22 cellular contexts compared by ENCODE assay signal in the genomic region with DNA sequence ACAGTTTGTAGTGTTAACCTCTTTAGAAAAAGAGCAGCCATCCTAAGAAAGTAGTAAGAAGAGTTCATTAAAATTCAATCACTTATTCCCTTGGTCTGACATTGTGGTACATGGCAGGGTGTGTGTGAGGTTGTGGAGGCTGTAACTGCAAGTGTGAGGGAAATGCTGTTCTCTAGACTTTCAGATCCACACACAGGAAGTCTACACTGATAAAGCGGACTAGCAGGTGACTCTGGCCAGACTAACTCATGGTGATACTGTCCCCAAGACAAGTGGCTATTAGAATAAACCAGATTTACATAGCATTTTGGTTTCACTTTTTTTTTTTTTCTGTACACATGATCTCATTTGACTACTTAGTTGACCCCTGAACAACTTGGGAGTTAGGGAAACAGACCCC. TPM values are rescaled to one million over a fixed set of nuclear protein-coding genes. Genes with fewer than 3 reads are reported as not detected.
DNase-seq lines count a peak whose midpoint lies in the region; ATAC-seq and TF ChIP-seq lines count a peak whose summit lies in the region.
"Had no signal": no experiment of that assay in that cellular context is flagged by ENCODE, and none has a peak within 500 bp of the region (broad histone marks: within the 10 kb centered on the region; RNA-seq: fewer than 3 reads in every experiment).

No MANE protein-coding gene starts in this region.

- H4K20me1 ChIP-seq in OCI-LY3 (ENCODE audit: insufficient read depth, low read length): no peaks in the 10 kb centered on the region

- H3K27ac Mint-ChIP-seq in activated naive CD8-positive, alpha-beta T cell: peak overlapping the region; percentile 30
- H3K27ac Mint-ChIP-seq in activated naive CD8-positive, alpha-beta T cell treated with anti-CD3 and anti-CD28 coated beads for 36 hours: no peak overlapping the region
- H3K27ac Mint-ChIP-seq in stimulated activated effector memory CD8-positive, alpha-beta T cell treated with anti-CD3 and anti-CD28 coated beads, Interleukin-12 subunit alpha, Interleukin-12 subunit beta, amount 100 ng/mL, for 72 hours: peak overlapping the region; percentile 73
- no peak overlapping the region for H3K27ac Mint-ChIP-seq in activated CD8-positive, alpha-beta T cell treated with anti-CD3 and anti-CD28 coated beads, Interleukin-2, amount 10 ng/mL, durations not matched to agents 7 days and 5 days
- H3K27ac Mint-ChIP-seq: activated naive CD4-positive, alpha-beta T cell treated with anti-CD3 and anti-CD28 coated beads for 36 hours; brain had no signal

- H3K4me2 ChIP-seq in OCI-LY3 (ENCODE audit: low read length): peak overlapping the region; percentile 23

- peaks cover 52% of the 10 kb centered on the region for H3K4me1 Mint-ChIP-seq in activated naive CD8-positive, alpha-beta T cell (ENCODE audit: low read depth)
- H3K4me1 Mint-ChIP-seq in activated naive CD8-positive, alpha-beta T cell treated with anti-CD3 and anti-CD28 coated beads for 36 hours: peaks cover 37% of the 10 kb centered on the region
- peaks cover 48% of the 10 kb centered on the region for H3K4me1 Mint-ChIP-seq in stimulated activated effector memory CD8-positive, alpha-beta T cell treated with anti-CD3 and anti-CD28 coated beads, Interleukin-12 subunit alpha, Interleukin-12 subunit beta, amount 100 ng/mL, for 72 hours
- H3K4me1 Mint-ChIP-seq in activated CD8-positive, alpha-beta T cell treated with anti-CD3 and anti-CD28 coated beads, Interleukin-2, amount 10 ng/mL, durations not matched to agents 7 days and 5 days (ENCODE audit: low read depth): peaks cover 48% of the 10 kb centered on the region
- H3K4me1 Mint-ChIP-seq: brain had no signal

- H3K4me1 ChIP-seq in OCI-LY3 (ENCODE audit: low read length): peaks cover 43% of the 10 kb centered on the region
- H3K4me1 ChIP-seq: pancreas, SJSA1, upper lobe of left lung had no signal

- H2AFZ ChIP-seq in OCI-LY3 (ENCODE audit: low read depth, low read length): no peak overlapping the region

- H3K79me2 ChIP-seq in OCI-LY3 (ENCODE audit: low read length): peaks cover 29% of the 10 kb centered on the region

- CTCF ChIA-PET in activated CD8-positive, alpha-beta T cell treated with anti-CD3 and anti-CD28 coated beads, Interleukin-2, amount 10 ng/mL, durations not matched to agents 7 days and 5 days (lab: Charles Lee): interaction anchor here (1.7 kb wide), 1 partner anchor 15 kb away, joined by 7 read pairs; no protein-coding TSS in a partner anchor

- no peak for DNase-seq in activated naive CD8-positive, alpha-beta T cell treated with anti-CD3 and anti-CD28 coated beads for 36 hours
- DNase-seq in stimulated activated effector memory CD8-positive, alpha-beta T cell treated with anti-CD3 and anti-CD28 coated beads, Interleukin-12 subunit alpha, Interleukin-12 subunit beta, amount 100 ng/mL, for 72 hours (ENCODE audit: low spot score in 2 of 2): no peak
- DNase-seq in activated CD8-positive, alpha-beta T cell treated with anti-CD3 and anti-CD28 coated beads, Interleukin-2, amount 10 ng/mL, durations not matched to agents 7 days and 5 days: no peak
- DNase-seq in NCI-H2029 (lab: John Stamatoyannopoulos, UW): no peak
- DNase-seq: activated CD8-positive, alpha-beta memory T cell treated with anti-CD3 and anti-CD28 coated beads, Interleukin-2, amount 50 U/mL, for 4 hours; activated naive CD4-positive, alpha-beta T cell treated with anti-CD3 and anti-CD28 coated beads for 36 hours; cortex of kidney; heart right ventricle; NCI-H2081 treated with DMSO at 0.1 percent for 48 hours; pancreas; stomach; T-helper 9 cell; upper lobe of left lung had no signal

- no peaks in the 10 kb centered on the region for H3K27me3 ChIP-seq in OCI-LY3 (ENCODE audit: low read depth, low read length)
- H3K27me3 ChIP-seq: heart right ventricle, pancreas, SJSA1, stomach, upper lobe of left lung had no signal

- ATAC-seq in GM21526 (IDR thresholded peaks at IDR 0.05; ENCODE audit: low FRiP score, unreplicated experiment) (peak; percentile 52), HG03175 (IDR thresholded peaks at IDR 0.05; ENCODE audit: unreplicated experiment) (no peak)
- peak; percentile 46 for ATAC-seq in stimulated activated effector memory CD8-positive, alpha-beta T cell treated with anti-CD3 and anti-CD28 coated beads, Interleukin-12 subunit alpha, Interleukin-12 subunit beta, amount 100 ng/mL, for 72 hours
- no peak for ATAC-seq in activated CD8-positive, alpha-beta T cell treated with anti-CD3 and anti-CD28 coated beads, Interleukin-2, amount 10 ng/mL, durations not matched to agents 7 days and 5 days
- ATAC-seq: activated CD4-positive, CD25-positive, alpha-beta regulatory T cell treated with anti-CD3 and anti-CD28 coated beads, Interleukin-2, amount 50 U/mL, for 24 hours; heart right ventricle; Panc1; pancreas; sciatic nerve had no signal

- H3K27me3 Mint-ChIP-seq in activated naive CD8-positive, alpha-beta T cell: no peaks in the 10 kb centered on the region
- no peaks in the 10 kb centered on the region for H3K27me3 Mint-ChIP-seq in activated naive CD8-positive, alpha-beta T cell treated with anti-CD3 and anti-CD28 coated beads for 36 hours
- H3K27me3 Mint-ChIP-seq in activated CD8-positive, alpha-beta T cell treated with anti-CD3 and anti-CD28 coated beads, Interleukin-2, amount 10 ng/mL, durations not matched to agents 7 days and 5 days (ENCODE audit: low read depth): no peaks in the 10 kb centered on the region
- H3K27me3 Mint-ChIP-seq: brain had no signal

- H3K9ac ChIP-seq in OCI-LY3 (ENCODE audit: low read length): peak overlapping the region; percentile 21; the same call in 1 of the 2 replicates

- peaks cover 18% of the 10 kb centered on the region for H3K36me3 Mint-ChIP-seq in activated naive CD8-positive, alpha-beta T cell
- peaks cover 25% of the 10 kb centered on the region for H3K36me3 Mint-ChIP-seq in activated naive CD8-positive, alpha-beta T cell treated with anti-CD3 and anti-CD28 coated beads for 36 hours
- H3K36me3 Mint-ChIP-seq in stimulated activated effector memory CD8-positive, alpha-beta T cell treated with anti-CD3 and anti-CD28 coated beads, Interleukin-12 subunit alpha, Interleukin-12 subunit beta, amount 100 ng/mL, for 72 hours: peaks cover 60% of the 10 kb centered on the region
- peaks cover 61% of the 10 kb centered on the region for H3K36me3 Mint-ChIP-seq in activated CD8-positive, alpha-beta T cell treated with anti-CD3 and anti-CD28 coated beads, Interleukin-2, amount 10 ng/mL, durations not matched to agents 7 days and 5 days (ENCODE audit: low read depth)

- H3K4me3 Mint-ChIP-seq in activated naive CD8-positive, alpha-beta T cell: peak overlapping the region; percentile 51
- no peak overlapping the region for H3K4me3 Mint-ChIP-seq in activated naive CD8-positive, alpha-beta T cell treated with anti-CD3 and anti-CD28 coated beads for 36 hours
- H3K4me3 Mint-ChIP-seq in stimulated activated effector memory CD8-positive, alpha-beta T cell treated with anti-CD3 and anti-CD28 coated beads, Interleukin-12 subunit alpha, Interleukin-12 subunit beta, amount 100 ng/mL, for 72 hours: no peak overlapping the region
- H3K4me3 Mint-ChIP-seq in activated CD8-positive, alpha-beta T cell treated with anti-CD3 and anti-CD28 coated beads, Interleukin-2, amount 10 ng/mL, durations not matched to agents 7 days and 5 days: no peak overlapping the region
- H3K4me3 Mint-ChIP-seq: activated naive CD4-positive, alpha-beta T cell treated with anti-CD3 and anti-CD28 coated beads for 36 hours; brain had no signal

- POLR2A ChIA-PET in activated CD8-positive, alpha-beta T cell treated with anti-CD3 and anti-CD28 coated beads, Interleukin-2, amount 10 ng/mL, durations not matched to agents 7 days and 5 days (lab: Charles Lee): interaction anchor here (1.0 kb wide), 1 partner anchor 11 kb away, joined by 3 read pairs; no protein-coding TSS in a partner anchor

- no peaks in the 10 kb centered on the region for H3K9me3 ChIP-seq in OCI-LY3 (ENCODE audit: insufficient read depth, low read length)
- H3K9me3 ChIP-seq: heart right ventricle, pancreas, SJSA1, stomach, upper lobe of left lung had no signal

- no peak for TF ChIP-seq CTCF in OCI-LY3 (IDR thresholded peaks at IDR 0.05; ENCODE audit: low read depth, low read length)

- H3K27ac ChIP-seq in OCI-LY3 (ENCODE audit: low read length): peak overlapping the region; percentile 70
- H3K27ac ChIP-seq: heart right ventricle, pancreas, SJSA1, stomach, upper lobe of left lung had no signal

- H3K4me3 ChIP-seq in OCI-LY3 (ENCODE audit: low read length): no peak overlapping the region
- H3K4me3 ChIP-seq: heart right ventricle, pancreas, SJSA1, stomach, upper lobe of left lung had no signal

- H3K9me3 Mint-ChIP-seq in activated naive CD8-positive, alpha-beta T cell (ENCODE audit: low read depth): no peaks in the 10 kb centered on the region
- no peaks in the 10 kb centered on the region for H3K9me3 Mint-ChIP-seq in activated naive CD8-positive, alpha-beta T cell treated with anti-CD3 and anti-CD28 coated beads for 36 hours
- no peaks in the 10 kb centered on the region for H3K9me3 Mint-ChIP-seq in stimulated activated effector memory CD8-positive, alpha-beta T cell treated with anti-CD3 and anti-CD28 coated beads, Interleukin-12 subunit alpha, Interleukin-12 subunit beta, amount 100 ng/mL, for 72 hours
- H3K9me3 Mint-ChIP-seq in activated CD8-positive, alpha-beta T cell treated with anti-CD3 and anti-CD28 coated beads, Interleukin-2, amount 10 ng/mL, durations not matched to agents 7 days and 5 days (ENCODE audit: insufficient read depth): no peaks in the 10 kb centered on the region
- H3K9me3 Mint-ChIP-seq: activated naive CD4-positive, alpha-beta T cell treated with anti-CD3 and anti-CD28 coated beads for 36 hours; brain had no signal

- peaks cover 66% of the 10 kb centered on the region for H3K36me3 ChIP-seq in OCI-LY3 (replicated peaks; ENCODE audit: low read depth, low read length)

RNA-seq across cellular contexts. Expression of a gene that starts 10.0 kb away (rescaled TPM):
- 10 to 100 TPM; 28.7 to 30.4 TPM for total RNA-seq in activated naive CD8-positive, alpha-beta T cell treated with anti-CD3 and anti-CD28 coated beads for 36 hours
- total RNA-seq in activated CD8-positive, alpha-beta T cell treated with anti-CD3 and anti-CD28 coated beads, Interleukin-2, amount 10 ng/mL, durations not matched to agents 7 days and 5 days: 10 to 100 TPM; 39.9 to 44.7 TPM

RNA-seq across cellular contexts. Expression of a gene that starts 16.0 kb away (rescaled TPM):
- 100 to 1,000 TPM; 284 to 285 TPM for total RNA-seq in activated naive CD8-positive, alpha-beta T cell treated with anti-CD3 and anti-CD28 coated beads for 36 hours
- total RNA-seq in activated CD8-positive, alpha-beta T cell treated with anti-CD3 and anti-CD28 coated beads, Interleukin-2, amount 10 ng/mL, durations not matched to agents 7 days and 5 days: 100 to 1,000 TPM; 227 to 233 TPM

Comparison
In these comparisons a context has a peak if more than half of its experiments do, and no peak if none do; other contexts are left out.
1. H3K27ac Mint-ChIP-seq: peak in activated naive CD8-positive, alpha-beta T cell (single experiment) and stimulated activated effector memory CD8-positive, alpha-beta T cell treated with anti-CD3 and anti-CD28 coated beads, Interleukin-12 subunit alpha, Interleukin-12 subunit beta, amount 100 ng/mL, for 72 hours (single experiment); none in activated naive CD8-positive, alpha-beta T cell treated with anti-CD3 and anti-CD28 coated beads for 36 hours (single experiment) and activated CD8-positive, alpha-beta T cell treated with anti-CD3 and anti-CD28 coated beads, Interleukin-2, amount 10 ng/mL, durations not matched to agents 7 days and 5 days (single experiment).
2. ATAC-seq: peak in GM21526 (single experiment) and stimulated activated effector memory CD8-positive, alpha-beta T cell treated with anti-CD3 and anti-CD28 coated beads, Interleukin-12 subunit alpha, Interleukin-12 subunit beta, amount 100 ng/mL, for 72 hours (single experiment); none in activated CD8-positive, alpha-beta T cell treated with anti-CD3 and anti-CD28 coated beads, Interleukin-2, amount 10 ng/mL, durations not matched to agents 7 days and 5 days (single experiment) and HG03175 (single experiment).